ENCODE assay signal across 2 cellular contexts in genomic region chr2:46500801-46501200, GRCh38.
TF ChIP-seq lines count a peak whose summit lies in the region.

No MANE protein-coding gene starts in this region.

TF ChIP-seq in A549, 52 proteins besides CTCF, POLR2A, EP300 and RAD21 (continued from another document):
- TF ChIP-seq FOSL2 (IDR thresholded peaks at IDR 0.05) (no peak), FOSL2 (CRISPR knock-in tag; IDR thresholded peaks at IDR 0.05) (no peak), ESRRA (IDR thresholded peaks at IDR 0.05; ENCODE audit: borderline replicate concordance, low read length) (no peak), ZFP36 (IDR thresholded peaks at IDR 0.05; ENCODE audit: borderline replicate concordance, partially characterized antibody) (no peak), POLR2AphosphoS2 (conservative IDR thresholded peaks at IDR 0.05; ENCODE audit: low read length) (no peak), ATOH8 (CRISPR knock-in tag; IDR thresholded peaks at IDR 0.05; ENCODE audit: low read depth) (no peak), RCOR1 (IDR thresholded peaks at IDR 0.05; ENCODE audit: low read depth, low read length) (no peak)

TF ChIP-seq in GM23338, 12 proteins besides CTCF, POLR2A, EP300 and RAD21 (continued from another document):
- no peak for TF ChIP-seq REST (IDR thresholded peaks at IDR 0.05; ENCODE audit: unreplicated experiment)
TF ChIP-seq in GM23338: peak in this region for 0.
